Comparison of ENCODE assay signal across 30 cellular contexts in the genomic region with DNA sequence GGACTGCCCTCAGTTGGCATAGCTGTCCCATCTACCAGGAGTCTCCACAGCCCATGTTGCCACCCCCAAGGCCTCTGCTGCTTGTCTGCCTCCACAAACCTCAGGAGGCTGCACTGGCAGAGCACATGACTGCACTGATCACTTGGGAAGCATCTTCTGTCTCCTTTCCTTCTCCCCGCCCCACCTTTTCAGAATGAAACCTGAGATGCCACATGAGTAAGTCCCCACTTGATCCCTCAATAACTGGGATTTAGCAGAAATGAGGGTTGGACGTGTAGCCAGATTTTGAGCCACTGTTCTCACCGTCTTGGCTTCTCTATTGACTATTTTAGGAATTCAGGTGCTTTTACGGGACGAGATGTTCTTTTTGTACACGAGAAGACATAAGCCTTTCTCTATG.
"Had no signal": no experiment of that assay in that cellular context is flagged by ENCODE, and none has a peak within 500 bp of the region (broad histone marks: within the 10 kb centered on the region; RNA-seq: fewer than 3 reads in every experiment).

No MANE protein-coding gene starts in this region.

- H3K4me3 ChIP-seq: colonic mucosa, esophagus muscularis mucosa, gastroesophageal sphincter, heart left ventricle, hepatocyte, left lung, ovary, psoas muscle, sigmoid colon, skin epidermis, spleen, suprapubic skin, transverse colon, upper lobe of right lung, uterus had no signal

- H3K4me3 Mint-ChIP-seq: naive thymus-derived CD4-positive, alpha-beta T cell; nephron progenitor cell; stimulated activated naive B cell treated with anti-CD40 and anti-IgM and Interleukin-4, amounts not matched to agents 10 μg/mL and 1 μg/mL and 100 μg/mL, for 72 hours; stimulated activated naive CD8-positive, alpha-beta T cell treated with anti-CD3 and anti-CD28 coated beads, Interleukin-15, amount 100 ng/mL, for 72 hours had no signal

- H3K36me3 Mint-ChIP-seq: naive thymus-derived CD4-positive, alpha-beta T cell; stimulated activated naive B cell treated with anti-CD40 and anti-IgM and Interleukin-4, amounts not matched to agents 10 μg/mL and 1 μg/mL and 100 μg/mL, for 72 hours had no signal

- H3K4me1 Mint-ChIP-seq: naive thymus-derived CD4-positive, alpha-beta T cell; stimulated activated naive B cell treated with anti-CD40 and anti-IgM and Interleukin-4, amounts not matched to agents 10 μg/mL and 1 μg/mL and 100 μg/mL, for 72 hours; stimulated activated naive CD8-positive, alpha-beta T cell treated with anti-CD3 and anti-CD28 coated beads, Interleukin-15, amount 100 ng/mL, for 72 hours had no signal

- H3K4me1 ChIP-seq: colonic mucosa, esophagus muscularis mucosa, foreskin keratinocyte, gastroesophageal sphincter, left lung, psoas muscle, sigmoid colon, spleen, suprapubic skin, transverse colon, upper lobe of right lung, uterus had no signal

- H3K27ac Mint-ChIP-seq: naive thymus-derived CD4-positive, alpha-beta T cell; nephron progenitor cell; stimulated activated naive B cell treated with anti-CD40 and anti-IgM and Interleukin-4, amounts not matched to agents 10 μg/mL and 1 μg/mL and 100 μg/mL, for 72 hours; stimulated activated naive CD8-positive, alpha-beta T cell treated with anti-CD3 and anti-CD28 coated beads, Interleukin-15, amount 100 ng/mL, for 72 hours had no signal

- H3K9me3 ChIP-seq: colonic mucosa, esophagus muscularis mucosa, gastroesophageal sphincter, heart left ventricle, left lung, ovary, psoas muscle, sigmoid colon, spleen, suprapubic skin, transverse colon, upper lobe of right lung, uterus had no signal

- H3K27ac ChIP-seq: colonic mucosa, esophagus muscularis mucosa, foreskin keratinocyte, gastroesophageal sphincter, heart left ventricle, hepatocyte, left lung, ovary, psoas muscle, sigmoid colon, spleen, suprapubic skin, transverse colon, upper lobe of right lung, uterus had no signal

- ATAC-seq: foreskin keratinocyte; gastroesophageal sphincter; heart left ventricle; left cardiac atrium; left lung; naive thymus-derived CD4-positive, alpha-beta T cell; psoas muscle; right cardiac atrium; stimulated activated naive B cell treated with anti-CD40 and anti-IgM and Interleukin-4, amounts not matched to agents 10 μg/mL and 1 μg/mL and 100 μg/mL, for 72 hours; stimulated activated naive CD8-positive, alpha-beta T cell treated with anti-CD3 and anti-CD28 coated beads, Interleukin-15, amount 100 ng/mL, for 72 hours; upper lobe of right lung had no signal

- H3K27me3 Mint-ChIP-seq: stimulated activated naive CD8-positive, alpha-beta T cell treated with anti-CD3 and anti-CD28 coated beads, Interleukin-15, amount 100 ng/mL, for 72 hours had no signal

- H3K9me3 Mint-ChIP-seq: nephron progenitor cell; stimulated activated naive B cell treated with anti-CD40 and anti-IgM and Interleukin-4, amounts not matched to agents 10 μg/mL and 1 μg/mL and 100 μg/mL, for 72 hours; stimulated activated naive CD8-positive, alpha-beta T cell treated with anti-CD3 and anti-CD28 coated beads, Interleukin-15, amount 100 ng/mL, for 72 hours had no signal

- DNase-seq: colonic mucosa; dermis blood vessel endothelial cell; effector memory CD4-positive, alpha-beta T cell; foreskin keratinocyte; heart left ventricle; left cardiac atrium; left lung; mesendoderm; midbrain; naive thymus-derived CD4-positive, alpha-beta T cell; nephron progenitor cell; occipital lobe; ovary; posterior cingulate gyrus; psoas muscle; right cardiac atrium; sigmoid colon; spleen; stimulated activated CD4-positive, alpha-beta T cell treated with anti-CD3 and anti-CD28 coated beads, Interleukin-4, amount 100 ng/mL, for 4 hours; stimulated activated naive B cell treated with anti-CD40 and anti-IgM and Interleukin-4, amounts not matched to agents 10 μg/mL and 1 μg/mL and 100 μg/mL, for 72 hours; stimulated activated naive CD8-positive, alpha-beta T cell treated with anti-CD3 and anti-CD28 coated beads, Interleukin-15, amount 100 ng/mL, for 72 hours; transverse colon; upper lobe of right lung; uterus had no signal

- FAIRE-seq: endothelial cell of umbilical vein had no signal

- H3K36me3 ChIP-seq: colonic mucosa, esophagus muscularis mucosa, gastroesophageal sphincter, heart left ventricle, left lung, ovary, sigmoid colon, spleen, suprapubic skin, transverse colon, upper lobe of right lung, uterus had no signal

- H3K27me3 ChIP-seq: colonic mucosa, esophagus muscularis mucosa, foreskin keratinocyte, gastroesophageal sphincter, heart left ventricle, left lung, ovary, sigmoid colon, suprapubic skin, transverse colon, upper lobe of right lung, uterus had no signal
